In genomic region chr3:150546226-150547044, GRCh38 we compare ENCODE assay signal across 8 cellular contexts. TPM values are rescaled to one million over a fixed set of nuclear protein-coding genes. Genes with fewer than 3 reads are reported as not detected.
DNase-seq lines count a peak whose midpoint lies in the region; ATAC-seq and TF ChIP-seq lines count a peak whose summit lies in the region.

Gene EIF2A, plus strand, starts transcription at chr3:150546787. Its CDS starts 16 bp downstream, at chr3:150546803.
Gene SERP1, minus strand, starts transcription at chr3:150546496. Its CDS starts 361 bp downstream, at chr3:150546135.

- peaks cover 83% of the 10 kb centered on the region for H3K79me2 ChIP-seq in fibroblast of lung (ENCODE audit: control insufficient read depth, insufficient read depth, low read length)

- no peak for TF ChIP-seq CTCF in RWPE2 (IDR thresholded peaks at IDR 0.05; ENCODE audit: poor library complexity, severe bottlenecking)
- TF ChIP-seq CTCF in fibroblast of lung (conservative IDR thresholded peaks at IDR 0.05 in 1 of 2, IDR thresholded peaks at IDR 0.05 in 1 of 2; ENCODE audit: low read depth in 1 of 2, low read length in 2 of 2): no peak

- POLR2A ChIA-PET in naive thymus-derived CD4-positive, alpha-beta T cell (lab: Charles Lee): interaction anchor here (1.0 to 6.3 kb wide), 15 partner anchors 9 to 217 kb away, joined by 3 to 70 read pairs (median 4); partner anchors contain the start of genes ERICH6, SELENOT, SIAH2 and TSC22D2

- H3K4me3 Mint-ChIP-seq in activated T-helper 2 cell treated with anti-CD3 and anti-CD28 coated beads, Interferon-gamma antibody, Interleukin-2, Interleukin-4, amounts not matched to agents 10 μg/mL and 5 μg/mL and 100 μg/mL, durations not matched to agents 14 hours and 24 hours and 36 hours (ENCODE audit: low read depth): peak within 1 kb of the TSS; percentile 97
- H3K4me3 Mint-ChIP-seq in naive thymus-derived CD4-positive, alpha-beta T cell: peak within 1 kb of the TSS; percentile 88 to 99 (median 96)
- peak within 1 kb of the TSS; percentile 94 to 98 for H3K4me3 Mint-ChIP-seq in stimulated activated naive B cell treated with anti-CD40 and anti-IgM and Interleukin-4, amounts not matched to agents 10 μg/mL and 1 μg/mL and 100 μg/mL, for 72 hours

- ATAC-seq in RWPE2 (ENCODE audit: low read depth): peak; percentile 93
- peak; percentile 94 for ATAC-seq in naive thymus-derived CD4-positive, alpha-beta T cell
- ATAC-seq in stimulated activated naive B cell treated with anti-CD40 and anti-IgM and Interleukin-4, amounts not matched to agents 10 μg/mL and 1 μg/mL and 100 μg/mL, for 72 hours (replicated peaks): peak; percentile 93

- no peaks in the 10 kb centered on the region for H3K27me3 ChIP-seq in RWPE2 (ENCODE audit: insufficient read depth, poor library complexity, severe bottlenecking)
- no peaks in the 10 kb centered on the region for H3K27me3 ChIP-seq in fibroblast of lung (ENCODE audit: control insufficient read depth, insufficient read depth, low read length)
- no peaks in the 10 kb centered on the region for H3K27me3 ChIP-seq in naive thymus-derived CD4-positive, alpha-beta T cell (ENCODE audit: control insufficient read depth in 2 of 2, insufficient read depth in 2 of 2, low read length in 2 of 2)

- DNase-seq in EH (ENCODE audit: low read depth): peak; percentile 99
- peak; percentile 99 for DNase-seq in H4 (ENCODE audit: low spot score)
- peak; percentile 99 for DNase-seq in LoVo (ENCODE audit: low spot score)
- peak; percentile 98 for DNase-seq in RWPE2 (ENCODE audit: low spot score)
- peak; percentile 100 for DNase-seq in activated T-helper 2 cell treated with anti-CD3 and anti-CD28 coated beads, Interferon-gamma antibody, Interleukin-2, Interleukin-4, amounts not matched to agents 10 μg/mL and 5 μg/mL and 100 μg/mL, durations not matched to agents 14 hours and 24 hours and 36 hours (ENCODE audit: low spot score)
- peak; percentile 98 to 99 for DNase-seq in fibroblast of lung (ENCODE audit: low read depth in 2 of 2)
- peak; percentile 97 to 100 (median 100) for DNase-seq in naive thymus-derived CD4-positive, alpha-beta T cell
- DNase-seq in stimulated activated naive B cell treated with anti-CD40 and anti-IgM and Interleukin-4, amounts not matched to agents 10 μg/mL and 1 μg/mL and 100 μg/mL, for 72 hours: peak; percentile 100

- H3K27ac Mint-ChIP-seq in activated T-helper 2 cell treated with anti-CD3 and anti-CD28 coated beads, Interferon-gamma antibody, Interleukin-2, Interleukin-4, amounts not matched to agents 10 μg/mL and 5 μg/mL and 100 μg/mL, durations not matched to agents 14 hours and 24 hours and 36 hours: peak within 1 kb of the TSS; percentile 92
- H3K27ac Mint-ChIP-seq in naive thymus-derived CD4-positive, alpha-beta T cell: peak within 1 kb of the TSS; percentile 93 to 100 (median 98)
- H3K27ac Mint-ChIP-seq in stimulated activated naive B cell treated with anti-CD40 and anti-IgM and Interleukin-4, amounts not matched to agents 10 μg/mL and 1 μg/mL and 100 μg/mL, for 72 hours: peak within 1 kb of the TSS; percentile 99

- peaks cover 56% of the 10 kb centered on the region for H3K4me1 Mint-ChIP-seq in activated T-helper 2 cell treated with anti-CD3 and anti-CD28 coated beads, Interferon-gamma antibody, Interleukin-2, Interleukin-4, amounts not matched to agents 10 μg/mL and 5 μg/mL and 100 μg/mL, durations not matched to agents 14 hours and 24 hours and 36 hours (ENCODE audit: low read depth)
- peaks cover 34 to 84% (median 79%) of the 10 kb centered on the region in 7 donors for H3K4me1 Mint-ChIP-seq in naive thymus-derived CD4-positive, alpha-beta T cell
- peaks cover 14 to 56% of the 10 kb centered on the region in 2 donors for H3K4me1 Mint-ChIP-seq in stimulated activated naive B cell treated with anti-CD40 and anti-IgM and Interleukin-4, amounts not matched to agents 10 μg/mL and 1 μg/mL and 100 μg/mL, for 72 hours

- no peaks in the 10 kb centered on the region for H3K9me3 Mint-ChIP-seq in activated T-helper 2 cell treated with anti-CD3 and anti-CD28 coated beads, Interferon-gamma antibody, Interleukin-2, Interleukin-4, amounts not matched to agents 10 μg/mL and 5 μg/mL and 100 μg/mL, durations not matched to agents 14 hours and 24 hours and 36 hours
- H3K9me3 Mint-ChIP-seq in naive thymus-derived CD4-positive, alpha-beta T cell: no peaks in the 10 kb centered on the region
- no peaks in the 10 kb centered on the region for H3K9me3 Mint-ChIP-seq in stimulated activated naive B cell treated with anti-CD40 and anti-IgM and Interleukin-4, amounts not matched to agents 10 μg/mL and 1 μg/mL and 100 μg/mL, for 72 hours

- H3K4me1 ChIP-seq in RWPE2 (ENCODE audit: insufficient read depth, poor library complexity, severe bottlenecking) (peaks cover 13% of the 10 kb centered on the region), fibroblast of lung (ENCODE audit: control insufficient read depth, extremely low read depth, insufficient read depth, low read length) (peaks cover 2% of the 10 kb centered on the region)
- H3K4me1 ChIP-seq in naive thymus-derived CD4-positive, alpha-beta T cell (ENCODE audit: control insufficient read depth in 2 of 2, insufficient read depth in 2 of 2, low read length in 2 of 2): peaks cover 15 to 23% of the 10 kb centered on the region in 2 donors

- H3K4me3 ChIP-seq in RWPE2 (ENCODE audit: severe bottlenecking) (peak within 1 kb of the TSS; percentile 83), fibroblast of lung (replicated peaks in 1 of 4; ENCODE audit: control extremely low read depth in 1 of 4, insufficient read depth in 1 of 4, low read depth in 3 of 4, low read length in 4 of 4) (peak within 1 kb of the TSS; percentile 77 to 97 (median 93))
- H3K4me3 ChIP-seq in naive thymus-derived CD4-positive, alpha-beta T cell (ENCODE audit: low read length): peak within 1 kb of the TSS; percentile 78

- intact Hi-C loops in activated T-helper 2 cell treated with anti-CD3 and anti-CD28 coated beads, Interferon-gamma antibody, Interleukin-2, Interleukin-4, amounts not matched to agents 10 μg/mL and 5 μg/mL and 100 μg/mL, durations not matched to agents 14 hours and 24 hours and 36 hours (cut with micrococcal nuclease): loop anchor here (1.0 to 10.0 kb wide), 8 partner anchors 37 to 794 kb away; partner anchors contain the start of genes COMMD2, ERICH6, MED12L and SELENOT
- intact Hi-C loops in naive thymus-derived CD4-positive, alpha-beta T cell (cut with micrococcal nuclease): loop anchor here (1.0 to 5.0 kb wide), 16 partner anchors 18 to 1722 kb away; partner anchors contain the start of genes GPR171 (in 2 of the 2), PFN2 (in 2 of the 2), SELENOT (in 2 of the 2) and SIAH2 (in 2 of the 2)

- H3K9me3 ChIP-seq in RWPE2 (ENCODE audit: severe bottlenecking): no peaks in the 10 kb centered on the region
- no peaks in the 10 kb centered on the region for H3K9me3 ChIP-seq in fibroblast of lung (ENCODE audit: control insufficient read depth, insufficient read depth, low read depth, low read length)
- no peaks in the 10 kb centered on the region for H3K9me3 ChIP-seq in naive thymus-derived CD4-positive, alpha-beta T cell (ENCODE audit: control insufficient read depth in 2 of 3, low read length in 3 of 3)

- CTCF ChIA-PET in naive thymus-derived CD4-positive, alpha-beta T cell (lab: Charles Lee): no interaction called here

- H4K20me1 ChIP-seq in fibroblast of lung (ENCODE audit: control insufficient read depth, extremely low read depth, insufficient read depth, low read length): peaks cover 1% of the 10 kb centered on the region

- H3K36me3 Mint-ChIP-seq in activated T-helper 2 cell treated with anti-CD3 and anti-CD28 coated beads, Interferon-gamma antibody, Interleukin-2, Interleukin-4, amounts not matched to agents 10 μg/mL and 5 μg/mL and 100 μg/mL, durations not matched to agents 14 hours and 24 hours and 36 hours (ENCODE audit: low read depth): peaks cover 75% of the 10 kb centered on the region
- peaks cover 0 to 31% (median 8%) of the 10 kb centered on the region in 5 donors for H3K36me3 Mint-ChIP-seq in naive thymus-derived CD4-positive, alpha-beta T cell
- peaks cover 12 to 35% of the 10 kb centered on the region in 2 donors for H3K36me3 Mint-ChIP-seq in stimulated activated naive B cell treated with anti-CD40 and anti-IgM and Interleukin-4, amounts not matched to agents 10 μg/mL and 1 μg/mL and 100 μg/mL, for 72 hours

- peaks cover 68% of the 10 kb centered on the region for H3K36me3 ChIP-seq in RWPE2 (ENCODE audit: low read depth)
- no peaks in the 10 kb centered on the region for H3K36me3 ChIP-seq in fibroblast of lung (ENCODE audit: control insufficient read depth, insufficient read depth, low read length)
- peaks cover 0 to 10% (median 0%) of the 10 kb centered on the region in 3 experiments for H3K36me3 ChIP-seq in naive thymus-derived CD4-positive, alpha-beta T cell (ENCODE audit: control insufficient read depth in 2 of 3, insufficient read depth in 3 of 3, low read length in 3 of 3)

- H3K4me2 ChIP-seq in fibroblast of lung (ENCODE audit: extremely low read depth, insufficient read depth, low read length): peak within 1 kb of the TSS; percentile 97

- H3K9ac ChIP-seq in fibroblast of lung (ENCODE audit: insufficient read depth, low read length): peak within 1 kb of the TSS; percentile 97

- peak within 1 kb of the TSS; percentile 73 for H2AFZ ChIP-seq in fibroblast of lung (ENCODE audit: low read length)

- H3K27ac ChIP-seq in RWPE2 (ENCODE audit: poor library complexity, severe bottlenecking): peak within 1 kb of the TSS; percentile 71
- peak within 1 kb of the TSS; percentile 95 for H3K27ac ChIP-seq in fibroblast of lung (ENCODE audit: insufficient read depth, low read length)
- peak within 1 kb of the TSS; percentile 96 for H3K27ac ChIP-seq in naive thymus-derived CD4-positive, alpha-beta T cell (ENCODE audit: low read depth, low read length)

- no peaks in the 10 kb centered on the region for H3K27me3 Mint-ChIP-seq in activated T-helper 2 cell treated with anti-CD3 and anti-CD28 coated beads, Interferon-gamma antibody, Interleukin-2, Interleukin-4, amounts not matched to agents 10 μg/mL and 5 μg/mL and 100 μg/mL, durations not matched to agents 14 hours and 24 hours and 36 hours (ENCODE audit: low read depth)
- H3K27me3 Mint-ChIP-seq in naive thymus-derived CD4-positive, alpha-beta T cell: no peaks in the 10 kb centered on the region
- H3K27me3 Mint-ChIP-seq in stimulated activated naive B cell treated with anti-CD40 and anti-IgM and Interleukin-4, amounts not matched to agents 10 μg/mL and 1 μg/mL and 100 μg/mL, for 72 hours: no peaks in the 10 kb centered on the region

RNA-seq across cellular contexts. Expression of gene EIF2A, which starts in this region (rescaled TPM):
- total RNA-seq in H4 (2014; rRNA removed; shearing (Covaris generic)): 167 and 230 TPM in 2 replicates
- 124 and 126 TPM in 2 replicates for total RNA-seq in activated T-helper 2 cell treated with anti-CD3 and anti-CD28 coated beads, Interferon-gamma antibody, Interleukin-2, Interleukin-4, amounts not matched to agents 10 μg/mL and 5 μg/mL and 100 μg/mL, durations not matched to agents 14 hours and 24 hours and 36 hours
- total RNA-seq in fibroblast of lung: 128 and 248 TPM in 2 replicates
- 167 and 208 TPM in 2 replicates for polyA plus RNA-seq in fibroblast of lung
- 55.2 and 59.5 TPM in 2 replicates for polyA plus RNA-seq in fibroblast of lung (2012)
- polyA minus RNA-seq in fibroblast of lung (ENCODE audit: low replicate concordance): 8.1 and 12.2 TPM in 2 replicates
- 100 to 1,000 TPM in 4 of 5 experiments, 10 to 100 TPM in 1; 94.7 to 135 (median 105) TPM for total RNA-seq in naive thymus-derived CD4-positive, alpha-beta T cell
- 10 to 100 TPM; 54.1 to 58.4 TPM for polyA plus RNA-seq in naive thymus-derived CD4-positive, alpha-beta T cell

RNA-seq across cellular contexts. Expression of gene SERP1, which starts in this region (rescaled TPM):
- 138 and 159 TPM in 2 replicates for total RNA-seq in H4 (2014; rRNA removed; shearing (Covaris generic))
- total RNA-seq in activated T-helper 2 cell treated with anti-CD3 and anti-CD28 coated beads, Interferon-gamma antibody, Interleukin-2, Interleukin-4, amounts not matched to agents 10 μg/mL and 5 μg/mL and 100 μg/mL, durations not matched to agents 14 hours and 24 hours and 36 hours: 89.2 and 91.7 TPM in 2 replicates
- total RNA-seq in fibroblast of lung: 116 and 135 TPM in 2 replicates
- 82.9 and 105 TPM in 2 replicates for polyA plus RNA-seq in fibroblast of lung
- polyA plus RNA-seq in fibroblast of lung (2012): 85.2 and 93.5 TPM in 2 replicates
- polyA minus RNA-seq in fibroblast of lung (ENCODE audit: low replicate concordance): 10.0 and 19.1 TPM in 2 replicates
- 100 to 1,000 TPM in 4 of 5 experiments, 10 to 100 TPM in 1; 89.4 to 120 (median 115) TPM for total RNA-seq in naive thymus-derived CD4-positive, alpha-beta T cell
- 100 to 1,000 TPM; 115 to 140 TPM for polyA plus RNA-seq in naive thymus-derived CD4-positive, alpha-beta T cell

Comparison
In these comparisons a context has a peak if more than half of its experiments do, and no peak if none do; other contexts are left out.
1. Peak in every context shown above with its lines: DNase-seq, ATAC-seq, H3K4me3 ChIP-seq and H3K27ac ChIP-seq.